ENCODE assay signal across 9 cellular contexts in the genomic region with DNA sequence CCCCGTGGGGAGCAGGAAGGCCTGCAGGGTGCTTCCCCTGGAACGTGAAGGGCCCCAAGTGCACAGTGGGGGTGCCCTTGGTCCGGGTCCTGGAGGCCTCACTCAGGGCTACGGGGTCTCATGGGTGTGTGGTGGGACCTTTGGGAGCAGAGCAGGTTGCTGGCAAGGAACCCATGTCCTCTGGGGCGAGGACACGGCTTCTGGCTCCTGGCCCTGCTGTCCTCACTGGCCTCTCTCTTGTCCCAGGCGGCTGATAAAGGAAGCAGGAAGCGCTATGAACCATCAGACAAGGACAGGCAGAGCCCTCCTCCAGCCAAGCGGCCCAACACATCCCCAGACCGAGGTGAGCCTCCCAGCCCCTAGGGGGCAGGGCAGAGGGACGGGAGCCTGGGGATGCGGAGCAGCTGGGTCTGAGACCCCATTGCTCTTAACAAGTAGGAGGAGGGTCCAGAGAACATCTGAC. TPM values are rescaled to one million over a fixed set of nuclear protein-coding genes. Genes with fewer than 3 reads are reported as not detected.
DNase-seq lines count a peak whose midpoint lies in the region; ATAC-seq and TF ChIP-seq lines count a peak whose summit lies in the region.
"Had no signal": no experiment of that assay in that cellular context is flagged by ENCODE, and none has a peak within 500 bp of the region (broad histone marks: within the 10 kb centered on the region; RNA-seq: fewer than 3 reads in every experiment).

No MANE protein-coding gene starts in this region.

- no peak overlapping the region for H3K4me3 Mint-ChIP-seq in osteocyte (ENCODE audit: unreplicated experiment)

- H3K36me3 Mint-ChIP-seq in osteocyte (ENCODE audit: unreplicated experiment): peaks cover 27% of the 10 kb centered on the region

- DNase-seq in NCI-H2227 (lab: John Stamatoyannopoulos, UW; ENCODE audit: unreplicated experiment): peak; percentile 14
- no peak for DNase-seq in NCI-H2227 treated with DMSO at 0.1 percent for 48 hours (lab: John Stamatoyannopoulos, UW)
- DNase-seq in NAMALWA (ENCODE audit: low spot score): peak; percentile 46
- no peak for DNase-seq in epithelial cell of proximal tubule (ENCODE audit: low read depth)
- DNase-seq in osteocyte (ENCODE audit: extremely low spot score, unreplicated experiment): no peak

- no peaks in the 10 kb centered on the region for H3K27me3 Mint-ChIP-seq in osteocyte (ENCODE audit: unreplicated experiment)

- H3K4me1 Mint-ChIP-seq in osteocyte (ENCODE audit: unreplicated experiment): peaks cover 1% of the 10 kb centered on the region

- no peaks in the 10 kb centered on the region for H3K9me3 Mint-ChIP-seq in osteocyte (ENCODE audit: unreplicated experiment)

- H3K4me3 ChIP-seq in epithelial cell of proximal tubule (ENCODE audit: low read depth, low read length): no peak overlapping the region
- H3K4me3 ChIP-seq: SJSA1 had no signal

- TF ChIP-seq CTCF in epithelial cell of proximal tubule (conservative IDR thresholded peaks at IDR 0.05; ENCODE audit: low read depth, low read length) (peak; percentile 52), osteocyte (IDR thresholded peaks at IDR 0.05) (peak; percentile 41)

- H3K27ac Mint-ChIP-seq in osteocyte (ENCODE audit: unreplicated experiment): no peak overlapping the region

- ATAC-seq in HG03097 (IDR thresholded peaks at IDR 0.05; ENCODE audit: low FRiP score, unreplicated experiment) (no peak), GM18909 (IDR thresholded peaks at IDR 0.05; ENCODE audit: poor library complexity, unreplicated experiment) (no peak), GM21717 (IDR thresholded peaks at IDR 0.05; ENCODE audit: unreplicated experiment) (no peak)

RNA-seq across cellular contexts. Expression of a gene that starts 9.8 kb away (rescaled TPM):
- total RNA-seq in epithelial cell of proximal tubule (0.17 TPM in 1 of 2 replicates, not detected in the other), osteocyte (not detected in 2 replicates)
- total RNA-seq: SJSA1 had no signal

RNA-seq across cellular contexts. Expression of a gene that starts 22.3 kb away (rescaled TPM):
- 877 and 896 TPM in 2 replicates for total RNA-seq in epithelial cell of proximal tubule
- total RNA-seq in osteocyte: 51.4 and 51.8 TPM in 2 replicates
- total RNA-seq: SJSA1 had no signal

RNA-seq across cellular contexts. Expression of a gene that starts 34.3 kb away (rescaled TPM):
- 76.2 and 167 TPM in 2 replicates for total RNA-seq in epithelial cell of proximal tubule
- total RNA-seq in osteocyte: 28.8 and 32.8 TPM in 2 replicates

RNA-seq across cellular contexts. Expression of a gene that starts 57.8 kb away (rescaled TPM):
- total RNA-seq in epithelial cell of proximal tubule (0.23 and 0.58 TPM in 2 replicates), osteocyte (not detected in 2 replicates)

RNA-seq across cellular contexts. Expression of a gene that starts 58.3 kb away (rescaled TPM):
- total RNA-seq in epithelial cell of proximal tubule (18.3 and 19.2 TPM in 2 replicates), osteocyte (49.8 and 50.2 TPM in 2 replicates)

Comparison
In these comparisons a context has a peak if more than half of its experiments do, and no peak if none do; other contexts are left out.
1. DNase-seq: peak in NCI-H2227 (single experiment) and NAMALWA (single experiment); none in NCI-H2227 treated with DMSO at 0.1 percent for 48 hours (single experiment), epithelial cell of proximal tubule (single experiment) and osteocyte (single experiment).
2. RNA of a gene that starts 22.3 kb away (total RNA-seq): 877 to 896 TPM in epithelial cell of proximal tubule; 51.4 to 51.8 TPM in osteocyte; every median in the first group is over 10 times any median in the second.